Comparison of ENCODE assay signal across 8 cellular contexts in the genomic region with DNA sequence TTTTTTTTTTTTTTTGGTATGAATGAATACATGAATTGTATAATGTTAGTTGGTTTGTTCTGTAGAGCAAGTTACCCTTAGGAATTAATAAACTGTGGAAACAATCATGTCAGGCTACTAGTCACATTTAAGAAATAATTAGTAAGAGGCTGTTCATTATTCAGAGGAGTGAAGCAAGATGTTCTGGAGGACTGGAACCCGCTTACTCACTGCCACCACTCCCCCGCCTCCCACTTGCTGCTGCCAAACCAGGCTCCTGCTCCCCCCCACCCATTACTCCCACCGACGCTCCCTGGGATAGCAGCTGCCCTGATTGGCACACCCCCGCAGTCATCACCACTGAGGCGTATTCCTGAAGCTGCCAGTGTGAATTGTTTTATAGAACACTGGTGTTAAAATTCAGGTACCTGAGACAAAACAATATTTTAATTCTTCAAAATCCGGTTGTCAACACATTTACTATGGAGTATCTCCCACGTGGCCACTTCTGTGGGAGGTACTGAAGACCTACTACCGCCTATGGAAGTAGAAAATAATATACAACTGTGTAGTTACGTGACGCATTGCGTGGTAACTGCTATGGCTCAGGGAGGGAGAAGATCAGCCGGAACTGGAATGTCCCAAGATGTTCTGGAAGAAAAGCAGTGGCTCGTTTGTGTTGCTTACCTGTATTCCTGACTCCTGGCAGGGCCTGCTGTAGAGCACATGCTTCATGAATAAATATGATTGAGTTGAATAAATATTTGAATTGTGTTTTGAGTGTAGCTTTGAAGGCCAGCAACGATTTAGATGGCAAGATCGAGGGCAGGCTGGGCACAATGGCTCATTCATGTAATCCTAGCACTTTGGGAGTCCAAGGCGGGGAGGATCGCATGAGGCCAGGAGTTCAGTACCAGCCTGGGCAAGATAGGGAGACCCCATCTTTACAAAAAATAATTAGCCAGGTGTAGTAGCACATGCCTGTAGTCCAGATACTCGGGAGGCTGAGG. TPM values are rescaled to one million over a fixed set of nuclear protein-coding genes. Genes with fewer than 3 reads are reported as not detected.
DNase-seq lines count a peak whose midpoint lies in the region; ATAC-seq and TF ChIP-seq lines count a peak whose summit lies in the region.

No MANE protein-coding gene starts in this region.

- 95% methylated on average over 13 of the region's 19 CpGs for WGBS in mesenchymal stem cell

- H2BK12ac ChIP-seq in mesenchymal stem cell (ENCODE audit: low read length in 2 of 2): no peak overlapping the region

- peaks cover 49% of the 10 kb centered on the region for H3K36me3 Mint-ChIP-seq in brain

- H2AK5ac ChIP-seq in mesenchymal stem cell (ENCODE audit: low read length, severe bottlenecking): peak overlapping the region; percentile 91

- H3K79me1 ChIP-seq in mesenchymal stem cell (replicated peaks; ENCODE audit: low read length, poor library complexity, severe bottlenecking): peaks cover 27% of the 10 kb centered on the region

- H2BK5ac ChIP-seq in mesenchymal stem cell (ENCODE audit: low read depth, low read length, poor library complexity, severe bottlenecking): no peak overlapping the region

- TF ChIP-seq CTCF in KMS-11 (conservative IDR thresholded peaks at IDR 0.05; ENCODE audit: low read depth, low read length) (no peak), brain (conservative IDR thresholded peaks at IDR 0.05) (no peak)

- H3K4me1 ChIP-seq in KMS-11 (ENCODE audit: low read depth, poor library complexity, severe bottlenecking) (peaks cover 12% of the 10 kb centered on the region), mesenchymal stem cell (ENCODE audit: control insufficient read depth, insufficient read depth, low read depth, low read length) (peaks cover 9% of the 10 kb centered on the region)

- H3K4ac ChIP-seq in mesenchymal stem cell (ENCODE audit: low read depth in 1 of 2, low read length in 2 of 2): no peak overlapping the region

- H3K36me3 ChIP-seq in KMS-11 (ENCODE audit: insufficient read depth) (peaks cover 10% of the 10 kb centered on the region; the same call in 1 of the 2 replicates), mesenchymal stem cell (ENCODE audit: control insufficient read depth in 1 of 2, insufficient read depth in 2 of 2, low read depth in 1 of 2, low read length in 2 of 2) (peaks cover 14 to 43% of the 10 kb centered on the region in 2 experiments)

- H3K79me2 ChIP-seq in KMS-11 (ENCODE audit: insufficient read depth, low read depth): peaks cover 4% of the 10 kb centered on the region; the same call in 1 of the 2 replicates

- no peak overlapping the region for H2AFZ ChIP-seq in KMS-11 (ENCODE audit: low read depth)
- no peak overlapping the region for H2AFZ ChIP-seq in mesenchymal stem cell (ENCODE audit: low read depth, low read length)

- no peak overlapping the region for H3K14ac ChIP-seq in mesenchymal stem cell (ENCODE audit: low read length in 2 of 2)

- H3K4me3 ChIP-seq in KMS-11 (IDR thresholded peaks at IDR 0.05; ENCODE audit: insufficient read depth, low read depth, low read length): no peak overlapping the region
- peak overlapping the region in 1 of 2 experiments; percentile 94 for H3K4me3 ChIP-seq in mesenchymal stem cell (ENCODE audit: insufficient read depth in 1 of 2, low read depth in 1 of 2, low read length in 2 of 2)

- H3K27me3 ChIP-seq in KMS-11 (ENCODE audit: insufficient read depth, low read depth) (no peaks in the 10 kb centered on the region), mesenchymal stem cell (ENCODE audit: control insufficient read depth in 1 of 2, insufficient read depth in 1 of 2, low read length in 2 of 2) (no peaks in the 10 kb centered on the region)

- H3K9ac ChIP-seq in KMS-11: no peak overlapping the region; the same call in 1 of the 2 replicates
- peak overlapping the region; percentile 100 for H3K9ac ChIP-seq in mesenchymal stem cell (ENCODE audit: low read length)

- H3K9me3 ChIP-seq in mesenchymal stem cell (ENCODE audit: control insufficient read depth, low read length): no peaks in the 10 kb centered on the region

- ATAC-seq in GM21723 (IDR thresholded peaks at IDR 0.05; ENCODE audit: unreplicated experiment): no peak
- ATAC-seq in GM19324 (IDR thresholded peaks at IDR 0.05; ENCODE audit: low FRiP score, unreplicated experiment): no peak
- ATAC-seq in GM21367 (IDR thresholded peaks at IDR 0.05; ENCODE audit: unreplicated experiment): no peak

- H3K27ac ChIP-seq in KMS-11 (no peak overlapping the region), mesenchymal stem cell (ENCODE audit: low read length, poor library complexity, severe bottlenecking) (no peak overlapping the region)

- H3K27me3 Mint-ChIP-seq in brain: no peaks in the 10 kb centered on the region

- no peaks in the 10 kb centered on the region for H4K20me1 ChIP-seq in KMS-11 (ENCODE audit: insufficient read depth)

- peak overlapping the region in 1 of 2 experiments; percentile 46 for H3K23ac ChIP-seq in mesenchymal stem cell (ENCODE audit: low read length in 2 of 2)

- H3K4me3 Mint-ChIP-seq in brain: peak overlapping the region; percentile 88 to 94 (median 93)

- no peak overlapping the region for H3K18ac ChIP-seq in mesenchymal stem cell (ENCODE audit: low read depth in 1 of 2, low read length in 2 of 2)

- H3K9me3 Mint-ChIP-seq in brain: peaks cover 0 to 2% (median 0%) of the 10 kb centered on the region in 5 experiments

- no peak overlapping the region for H4K8ac ChIP-seq in mesenchymal stem cell (ENCODE audit: low read length)

- no peak overlapping the region for H2BK15ac ChIP-seq in mesenchymal stem cell (ENCODE audit: low read depth, poor library complexity, severe bottlenecking)

- peak overlapping the region; percentile 90 to 95 (median 93) for H3K27ac Mint-ChIP-seq in brain

- DNase-seq in Ammon's horn (ENCODE audit: low spot score): peak; percentile 83
- peak; percentile 53 for DNase-seq in mesenchymal stem cell
- no peak for DNase-seq in SIG-M5 (lab: John Stamatoyannopoulos, UW)

- H3K4me1 Mint-ChIP-seq in brain: peaks cover 55% of the 10 kb centered on the region

- no peak overlapping the region for H2BK120ac ChIP-seq in mesenchymal stem cell (ENCODE audit: low read depth, low read length)

- no peak overlapping the region for H4K91ac ChIP-seq in mesenchymal stem cell (ENCODE audit: low read length)

- peak overlapping the region; percentile 74 for H3K4me2 ChIP-seq in KMS-11
- H3K4me2 ChIP-seq in mesenchymal stem cell (ENCODE audit: low read length, poor library complexity, severe bottlenecking): no peak overlapping the region

RNA-seq across cellular contexts. Expression of gene DPY19L3, which starts 1.7 kb away (rescaled TPM):
- 25.4 TPM for polyA plus RNA-seq in brain (ENCODE audit: insufficient read depth, low read depth, low replicate concordance)
- 25.6 TPM for polyA plus RNA-seq in mesenchymal stem cell (2013, experiment 1 of 2)
- polyA plus RNA-seq in mesenchymal stem cell (2013, experiment 2 of 2): 24.9 TPM
